1 cellular context compared by ENCODE assay signal in the genomic region with DNA sequence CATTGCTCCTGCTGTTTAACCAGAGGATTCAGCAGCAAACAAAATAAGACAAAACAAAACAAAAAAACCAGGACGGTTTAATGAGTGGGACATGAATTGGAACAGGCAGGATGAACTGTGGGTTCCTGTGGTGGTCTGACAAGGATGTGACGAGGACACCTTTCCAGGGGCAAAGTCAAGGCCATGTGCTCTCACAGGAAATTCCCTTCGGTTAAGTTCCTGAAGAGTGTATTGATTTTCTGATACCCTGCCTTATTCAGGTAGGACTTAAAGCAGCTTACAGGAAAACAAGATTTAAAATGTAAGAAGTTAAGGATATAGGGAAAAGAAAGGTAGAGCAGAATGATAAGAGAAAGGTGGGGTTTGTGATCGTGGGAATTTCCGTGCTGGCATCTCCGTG.
TF ChIP-seq lines count a peak whose summit lies in the region.

No MANE protein-coding gene starts in this region.

TF ChIP-seq in HepG2, 621 proteins besides CTCF, POLR2A, EP300 and RAD21 (continued from another document):
- TF ChIP-seq, protein P1, sequence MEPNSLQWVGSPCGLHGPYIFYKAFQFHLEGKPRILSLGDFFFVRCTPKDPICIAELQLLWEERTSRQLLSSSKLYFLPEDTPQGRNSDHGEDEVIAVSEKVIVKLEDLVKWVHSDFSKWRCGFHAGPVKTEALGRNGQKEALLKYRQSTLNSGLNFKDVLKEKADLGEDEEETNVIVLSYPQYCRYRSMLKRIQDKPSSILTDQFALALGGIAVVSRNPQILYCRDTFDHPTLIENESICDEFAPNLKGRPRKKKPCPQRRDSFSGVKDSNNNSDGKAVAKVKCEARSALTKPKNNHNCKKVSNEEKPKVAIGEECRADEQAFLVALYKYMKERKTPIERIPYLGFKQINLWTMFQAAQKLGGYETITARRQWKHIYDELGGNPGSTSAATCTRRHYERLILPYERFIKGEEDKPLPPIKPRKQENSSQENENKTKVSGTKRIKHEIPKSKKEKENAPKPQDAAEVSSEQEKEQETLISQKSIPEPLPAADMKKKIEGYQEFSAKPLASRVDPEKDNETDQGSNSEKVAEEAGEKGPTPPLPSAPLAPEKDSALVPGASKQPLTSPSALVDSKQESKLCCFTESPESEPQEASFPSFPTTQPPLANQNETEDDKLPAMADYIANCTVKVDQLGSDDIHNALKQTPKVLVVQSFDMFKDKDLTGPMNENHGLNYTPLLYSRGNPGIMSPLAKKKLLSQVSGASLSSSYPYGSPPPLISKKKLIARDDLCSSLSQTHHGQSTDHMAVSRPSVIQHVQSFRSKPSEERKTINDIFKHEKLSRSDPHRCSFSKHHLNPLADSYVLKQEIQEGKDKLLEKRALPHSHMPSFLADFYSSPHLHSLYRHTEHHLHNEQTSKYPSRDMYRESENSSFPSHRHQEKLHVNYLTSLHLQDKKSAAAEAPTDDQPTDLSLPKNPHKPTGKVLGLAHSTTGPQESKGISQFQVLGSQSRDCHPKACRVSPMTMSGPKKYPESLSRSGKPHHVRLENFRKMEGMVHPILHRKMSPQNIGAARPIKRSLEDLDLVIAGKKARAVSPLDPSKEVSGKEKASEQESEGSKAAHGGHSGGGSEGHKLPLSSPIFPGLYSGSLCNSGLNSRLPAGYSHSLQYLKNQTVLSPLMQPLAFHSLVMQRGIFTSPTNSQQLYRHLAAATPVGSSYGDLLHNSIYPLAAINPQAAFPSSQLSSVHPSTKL (CRISPR knock-in tag; IDR thresholded peaks at IDR 0.05), result peak; percentile 55
